ENCODE assay signal across 21 cellular contexts in the genomic region with DNA sequence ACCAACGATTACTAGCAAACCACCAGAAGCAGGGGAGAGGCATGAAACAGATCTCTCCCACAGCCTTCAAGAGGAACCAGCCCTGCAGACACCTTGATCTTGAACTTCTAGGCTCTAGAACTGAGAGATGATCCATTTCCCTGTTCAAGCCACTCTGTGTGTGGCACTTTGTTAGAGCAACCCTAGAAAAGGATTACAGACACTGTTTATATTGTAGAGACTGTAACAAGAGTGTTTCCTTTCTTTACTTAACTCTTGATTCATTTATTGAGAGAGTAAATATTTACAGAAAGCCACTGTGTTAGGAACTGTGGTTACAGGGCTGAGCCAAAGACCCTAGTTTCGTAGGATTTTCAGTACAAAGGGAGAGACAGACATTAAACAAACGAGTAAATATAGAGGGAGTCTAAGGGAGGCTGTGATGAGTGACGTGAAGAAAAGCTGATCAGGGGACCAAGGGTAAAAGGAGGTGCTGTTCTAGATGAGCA. TPM values are rescaled to one million over a fixed set of nuclear protein-coding genes. Genes with fewer than 3 reads are reported as not detected.
A peak's percentile ranks its signal among the peaks of the same experiment; 100 is the strongest.
DNase-seq lines count a peak whose midpoint lies in the region; ATAC-seq, FAIRE-seq and TF ChIP-seq lines count a peak whose summit lies in the region.
"Had no signal": no experiment of that assay in that cellular context is flagged by ENCODE, and none has a peak within 500 bp of the region (broad histone marks: within the 10 kb centered on the region; RNA-seq: fewer than 3 reads in every experiment).

No MANE protein-coding gene starts in this region.

- TF ChIP-seq CTCF in A549 (IDR thresholded peaks at IDR 0.05) (no peak), HEK293 (tag by site-specific recombination; IDR thresholded peaks at IDR 0.05) (no peak), PC-3 (conservative IDR thresholded peaks at IDR 0.05; ENCODE audit: low read depth, low read length) (no peak), lung (IDR thresholded peaks at IDR 0.05; ENCODE audit: control extremely low read depth, extremely low read depth) (no peak)

- H3K4me3 ChIP-seq in A549 (no peak overlapping the region), HEK293 (ENCODE audit: low read depth, low read length) (no peak overlapping the region), PC-3 (ENCODE audit: low read length) (peak overlapping the region; percentile 26; the same call in 1 of the 2 replicates), lung (no peak overlapping the region)
- H3K4me3 ChIP-seq in naive thymus-derived CD4-positive, alpha-beta T cell (ENCODE audit: low read length) = no peak overlapping the region
- H3K4me3 ChIP-seq: cardiac muscle cell, vagina had no signal

- H3K27ac Mint-ChIP-seq in naive thymus-derived CD4-positive, alpha-beta T cell = no peak overlapping the region
- H3K27ac Mint-ChIP-seq: activated B cell treated with CpG ODN at 0.5 μM for 24 hours; activated CD8-positive, alpha-beta T cell treated with anti-CD3 and anti-CD28 coated beads, Interleukin-2, amount 10 ng/mL, durations not matched to agents 7 days and 5 days; activated naive CD8-positive, alpha-beta T cell treated with anti-CD3 and anti-CD28 coated beads, Interleukin-2, amount 50 U/mL, for 24 hours; activated T-helper 1 cell treated with anti-CD3 and anti-CD28 coated beads, Interleukin-12 subunit alpha, Interleukin-12 subunit beta, Interleukin-2, Interleukin-4 antibody, amounts not matched to agents 30 ng/mL and 10 ng/mL and 1 ng/mL, durations not matched to agents 14 hours and 24 hours and 36 hours; nephron had no signal

- H3K9ac ChIP-seq in PC-3 (ENCODE audit: low read length) = no peak overlapping the region

- peak; percentile 55 to 79 for ATAC-seq in A549
- ATAC-seq in PC-3 = peak; percentile 84
- peak; percentile 23 for ATAC-seq in lung (ENCODE audit: insufficient read depth, low FRiP score)
- ATAC-seq in naive thymus-derived CD4-positive, alpha-beta T cell = no peak
- ATAC-seq in HG03139 (IDR thresholded peaks at IDR 0.05; ENCODE audit: unreplicated experiment) = no peak
- no peak for ATAC-seq in HG03520 (IDR thresholded peaks at IDR 0.05; ENCODE audit: unreplicated experiment)
- ATAC-seq: activated CD8-positive, alpha-beta T cell treated with anti-CD3 and anti-CD28 coated beads, Interleukin-2, amount 10 ng/mL, durations not matched to agents 7 days and 5 days; activated naive CD8-positive, alpha-beta T cell treated with anti-CD3 and anti-CD28 coated beads, Interleukin-2, amount 50 U/mL, for 24 hours; stimulated activated naive CD8-positive, alpha-beta T cell treated with anti-CD3 and anti-CD28 coated beads, Interleukin-15, Interleukin-2, amounts not matched to agents 100 U/mL and 50 U/mL, for 24 hours had no signal

- H3K4me1 ChIP-seq in A549 (peaks cover 44% of the 10 kb centered on the region), HEK293 (ENCODE audit: control insufficient read depth, insufficient read depth, low read length) (peaks cover 26% of the 10 kb centered on the region), PC-3 (ENCODE audit: insufficient read depth, low read length) (peaks cover 40% of the 10 kb centered on the region), lung (ENCODE audit: control insufficient read depth in 2 of 2, insufficient read depth in 2 of 2, low read length in 2 of 2) (peaks cover 3 to 11% of the 10 kb centered on the region in 2 donors)
- H3K4me1 ChIP-seq in naive thymus-derived CD4-positive, alpha-beta T cell (ENCODE audit: control insufficient read depth in 2 of 2, insufficient read depth in 2 of 2, low read length in 2 of 2) = peaks cover 0 to 5% of the 10 kb centered on the region in 2 donors
- H3K4me1 ChIP-seq: vagina had no signal

- peaks cover 3% of the 10 kb centered on the region for H3F3A ChIP-seq in PC-3 (ENCODE audit: low read length, unreplicated experiment)

- POLR2A ChIA-PET in A549 (lab: Yijun Ruan, JAX) = no interaction called here
- POLR2A ChIA-PET in HEK293 (lab: Yijun Ruan, JAX) = no interaction called here
- POLR2A ChIA-PET in PC-3 (lab: Charles Lee; ENCODE audit: unreplicated experiment) = no interaction called here
- POLR2A ChIA-PET in naive thymus-derived CD4-positive, alpha-beta T cell (lab: Charles Lee) = no interaction called here

- H3K4me2 ChIP-seq in A549 (peak overlapping the region; percentile 81), PC-3 (ENCODE audit: low read length) (peak overlapping the region; percentile 47)

- peak in 1 of 2 experiments; percentile 50; a peak in 1 of 5 replicates for TF ChIP-seq EP300 in A549 (IDR thresholded peaks at IDR 0.05)

- H3K4me3 Mint-ChIP-seq in naive thymus-derived CD4-positive, alpha-beta T cell = no peak overlapping the region
- H3K4me3 Mint-ChIP-seq: activated B cell treated with CpG ODN at 0.5 μM for 24 hours; activated CD8-positive, alpha-beta T cell treated with anti-CD3 and anti-CD28 coated beads, Interleukin-2, amount 10 ng/mL, durations not matched to agents 7 days and 5 days; activated naive CD8-positive, alpha-beta T cell treated with anti-CD3 and anti-CD28 coated beads, Interleukin-2, amount 50 U/mL, for 24 hours; activated T-helper 1 cell treated with anti-CD3 and anti-CD28 coated beads, Interleukin-12 subunit alpha, Interleukin-12 subunit beta, Interleukin-2, Interleukin-4 antibody, amounts not matched to agents 30 ng/mL and 10 ng/mL and 1 ng/mL, durations not matched to agents 14 hours and 24 hours and 36 hours; nephron had no signal

- BruUV-seq in PC-3 (replicated peaks; lab: Mats Ljungman, UMichigan) = no TSS peak

- no peak for TF ChIP-seq POLR2A in A549 (IDR thresholded peaks at IDR 0.05; ENCODE audit: low read length)

- TF ChIP-seq RAD21 in A549 (conservative IDR thresholded peaks at IDR 0.05 in 1 of 2, IDR thresholded peaks at IDR 0.05 in 1 of 2) = peak in 1 of 2 experiments; percentile 11; a peak in 1 of 5 replicates

- 16% methylated on average over 4 of the region's 4 CpGs for WGBS in A549 (ENCODE audit: missing lambda C conversion rate)
- 38 to 64% methylated on average over 4 of the region's 4 CpGs for WGBS in lung, 2 donors

- H3K27me3 Mint-ChIP-seq in naive thymus-derived CD4-positive, alpha-beta T cell = peaks cover 0 to 23% (median 4%) of the 10 kb centered on the region in 5 donors

- H3K9me3 Mint-ChIP-seq in naive thymus-derived CD4-positive, alpha-beta T cell = no peaks in the 10 kb centered on the region
- H3K9me3 Mint-ChIP-seq: activated B cell treated with CpG ODN at 0.5 μM for 24 hours; activated naive CD8-positive, alpha-beta T cell treated with anti-CD3 and anti-CD28 coated beads, Interleukin-2, amount 50 U/mL, for 24 hours; activated T-helper 1 cell treated with anti-CD3 and anti-CD28 coated beads, Interleukin-12 subunit alpha, Interleukin-12 subunit beta, Interleukin-2, Interleukin-4 antibody, amounts not matched to agents 30 ng/mL and 10 ng/mL and 1 ng/mL, durations not matched to agents 14 hours and 24 hours and 36 hours; nephron had no signal

- H3K36me3 Mint-ChIP-seq in naive thymus-derived CD4-positive, alpha-beta T cell = no peaks in the 10 kb centered on the region

- no peaks in the 10 kb centered on the region for H3K79me2 ChIP-seq in PC-3 (ENCODE audit: low read length)

- H3K4me1 Mint-ChIP-seq in naive thymus-derived CD4-positive, alpha-beta T cell = peaks cover 9 to 28% (median 19%) of the 10 kb centered on the region in 7 donors

- H3K9me2 ChIP-seq in PC-3 (replicated peaks; ENCODE audit: low read length) = no peaks in the 10 kb centered on the region

- no peaks in the 10 kb centered on the region for H3K36me3 ChIP-seq in HEK293 (ENCODE audit: control insufficient read depth in 2 of 2, insufficient read depth in 1 of 2, low read length in 2 of 2)
- H3K36me3 ChIP-seq in PC-3 (ENCODE audit: low read depth, low read length) = no peaks in the 10 kb centered on the region
- H3K36me3 ChIP-seq in lung (ENCODE audit: control insufficient read depth in 2 of 2, insufficient read depth in 2 of 2, low read length in 2 of 2) = no peaks in the 10 kb centered on the region
- H3K36me3 ChIP-seq in naive thymus-derived CD4-positive, alpha-beta T cell (ENCODE audit: control insufficient read depth in 2 of 3, insufficient read depth in 3 of 3, low read length in 3 of 3) = no peaks in the 10 kb centered on the region
- H3K36me3 ChIP-seq: cardiac muscle cell, vagina had no signal

- DNase-seq in A549 (ENCODE audit: low read depth in 1 of 2, low spot score in 1 of 2) = peak in 1 of 2 experiments; percentile 55
- peak; percentile 71 for DNase-seq in PC-3
- no peak for DNase-seq in lung (ENCODE audit: low spot score)
- DNase-seq in naive thymus-derived CD4-positive, alpha-beta T cell = no peak
- DNase-seq in retina = no peak
- DNase-seq: activated B cell treated with CpG ODN at 0.5 μM for 24 hours; activated CD8-positive, alpha-beta T cell treated with anti-CD3 and anti-CD28 coated beads, Interleukin-2, amount 10 ng/mL, durations not matched to agents 7 days and 5 days; activated naive CD8-positive, alpha-beta T cell treated with anti-CD3 and anti-CD28 coated beads, Interleukin-2, amount 50 U/mL, for 24 hours; GF-D8; hippocampal formation; NCI-H1694; NCI-H82; stimulated activated naive CD8-positive, alpha-beta T cell treated with anti-CD3 and anti-CD28 coated beads, Interleukin-15, Interleukin-2, amounts not matched to agents 100 U/mL and 50 U/mL, for 24 hours had no signal

- FAIRE-seq in A549 (lab: Jason Lieb, UNC) = no peak
- FAIRE-seq: H54 had no signal

- H3K9me3 ChIP-seq in A549 (no peaks in the 10 kb centered on the region), HEK293 (ENCODE audit: control insufficient read depth, insufficient read depth, low read depth, low read length) (no peaks in the 10 kb centered on the region), PC-3 (ENCODE audit: low read length) (no peaks in the 10 kb centered on the region), lung (ENCODE audit: control insufficient read depth in 2 of 2, insufficient read depth in 1 of 2, low read length in 1 of 2) (no peaks in the 10 kb centered on the region)
- H3K9me3 ChIP-seq in naive thymus-derived CD4-positive, alpha-beta T cell (ENCODE audit: control insufficient read depth in 2 of 3, low read length in 3 of 3) = no peaks in the 10 kb centered on the region
- H3K9me3 ChIP-seq: vagina had no signal

- H3K27me3 ChIP-seq in PC-3 (ENCODE audit: low read length) (no peaks in the 10 kb centered on the region), lung (ENCODE audit: control insufficient read depth, insufficient read depth) (no peaks in the 10 kb centered on the region)
- no peaks in the 10 kb centered on the region for H3K27me3 ChIP-seq in naive thymus-derived CD4-positive, alpha-beta T cell (ENCODE audit: control insufficient read depth in 2 of 2, insufficient read depth in 2 of 2, low read length in 2 of 2)
- H3K27me3 ChIP-seq: vagina had no signal

- H2AFZ ChIP-seq in PC-3 (ENCODE audit: low read length) = 0 out of 2 replicates have a peak overlapping the region, but pooled peaks have one; percentile 17

- H4K20me1 ChIP-seq in PC-3 (ENCODE audit: low read length) = no peaks in the 10 kb centered on the region

- intact Hi-C loops in PC-3 (cut with micrococcal nuclease) = loop anchor here (1.0 to 5.0 kb wide), 6 partner anchors 121 to 336 kb away; partner anchors contain the start of gene RAB27B
- intact Hi-C loops in naive thymus-derived CD4-positive, alpha-beta T cell (cut with micrococcal nuclease) = loop anchor here (5.0 kb wide), 3 partner anchors 121 to 726 kb away; partner anchors contain the start of genes MBD2 (in 1 of the 2) and RAB27B (in 1 of the 2)

- peak overlapping the region; percentile 75 to 84 for H3K27ac ChIP-seq in A549
- H3K27ac ChIP-seq in HEK293 (ENCODE audit: extremely low read depth, low read depth, low read length) = no peak overlapping the region
- H3K27ac ChIP-seq in PC-3 (ENCODE audit: low read length) = peak overlapping the region; percentile 56
- peak overlapping the region in 1 of 2 donors; percentile 71 for H3K27ac ChIP-seq in lung (ENCODE audit: low read depth in 1 of 2, low read length in 1 of 2)
- no peak overlapping the region for H3K27ac ChIP-seq in naive thymus-derived CD4-positive, alpha-beta T cell (ENCODE audit: low read depth, low read length)
- H3K27ac ChIP-seq: cardiac muscle cell, vagina had no signal

- CTCF ChIA-PET in A549 (lab: Yijun Ruan, JAX) (interaction anchor here (1.6 to 3.4 kb wide), 2 partner anchors 14 to 35 kb away, joined by 4 to 9 read pairs; no protein-coding TSS in a partner anchor), HEK293 (lab: Yijun Ruan, JAX) (interaction anchor here (2.9 kb wide), 1 partner anchor 269 kb away, joined by 18 read pairs; no protein-coding TSS in a partner anchor), PC-3 (lab: Charles Lee) (no interaction called here)
- CTCF ChIA-PET in naive thymus-derived CD4-positive, alpha-beta T cell (lab: Charles Lee) = no interaction called here

RNA-seq across cellular contexts. Expression of gene CCDC68, which starts 10.9 kb away (rescaled TPM):
- 11.2 and 12.4 TPM in 2 replicates for polyA plus RNA-seq in A549 (2011; rRNA removed)
- polyA plus RNA-seq in A549 (2012; cell fraction: cytosol; rRNA removed) = 0.89 and 0.91 TPM in 2 replicates
- 0.47 and 1.2 TPM in 2 replicates for polyA plus RNA-seq in A549 (2012; cell fraction: nucleus; rRNA removed)
- polyA plus RNA-seq in A549 (2017; fragmentation: RNase III; extraction: RNeasy Plus Mini Kit Qiagen cat#74134 plus additional on column Dnase treatment) = 2.8 to 3.1 TPM (median 3.1 TPM) in 3 replicates
- 3.4 and 6.3 TPM in 2 replicates for polyA minus RNA-seq in A549 (2011; rRNA and poly(A)+ RNA removed)
- 2.6 and 3.1 TPM in 2 replicates for total RNA-seq in PC-3 (2014; rRNA removed)
- total RNA-seq in lung = 10 to 100 TPM; 10.6 to 90.4 TPM
- 1 to 10 TPM; 6.7 to 9.6 TPM for polyA plus RNA-seq in lung
- total RNA-seq in naive thymus-derived CD4-positive, alpha-beta T cell = not detected
- under 1 TPM in 1 of 2 donors, not detected in 1; 0.41 TPM for polyA plus RNA-seq in naive thymus-derived CD4-positive, alpha-beta T cell
- total RNA-seq: activated CD8-positive, alpha-beta T cell treated with anti-CD3 and anti-CD28 coated beads, Interleukin-2, amount 10 ng/mL, durations not matched to agents 7 days and 5 days; activated T-helper 1 cell treated with anti-CD3 and anti-CD28 coated beads, Interleukin-12 subunit alpha, Interleukin-12 subunit beta, Interleukin-2, Interleukin-4 antibody, amounts not matched to agents 30 ng/mL and 10 ng/mL and 1 ng/mL, durations not matched to agents 14 hours and 24 hours and 36 hours had no signal

Comparison
In these comparisons a context has a peak if more than half of its experiments do, and no peak if none do; other contexts are left out.
1. ATAC-seq: peak in A549 (2 of 2), PC-3 (single experiment) and lung (single experiment); none in naive thymus-derived CD4-positive, alpha-beta T cell (single experiment), HG03139 (single experiment) and HG03520 (single experiment).
2. H3K27ac ChIP-seq: peak in A549 (2 of 2) and PC-3 (single experiment); none in HEK293 (single experiment) and naive thymus-derived CD4-positive, alpha-beta T cell (single experiment).
3. CTCF ChIA-PET loops: an anchor here in A549 (1.6 to 3.4 kb wide) and HEK293 (2.9 kb wide); none called in PC-3 and naive thymus-derived CD4-positive, alpha-beta T cell.